In the genomic region with DNA sequence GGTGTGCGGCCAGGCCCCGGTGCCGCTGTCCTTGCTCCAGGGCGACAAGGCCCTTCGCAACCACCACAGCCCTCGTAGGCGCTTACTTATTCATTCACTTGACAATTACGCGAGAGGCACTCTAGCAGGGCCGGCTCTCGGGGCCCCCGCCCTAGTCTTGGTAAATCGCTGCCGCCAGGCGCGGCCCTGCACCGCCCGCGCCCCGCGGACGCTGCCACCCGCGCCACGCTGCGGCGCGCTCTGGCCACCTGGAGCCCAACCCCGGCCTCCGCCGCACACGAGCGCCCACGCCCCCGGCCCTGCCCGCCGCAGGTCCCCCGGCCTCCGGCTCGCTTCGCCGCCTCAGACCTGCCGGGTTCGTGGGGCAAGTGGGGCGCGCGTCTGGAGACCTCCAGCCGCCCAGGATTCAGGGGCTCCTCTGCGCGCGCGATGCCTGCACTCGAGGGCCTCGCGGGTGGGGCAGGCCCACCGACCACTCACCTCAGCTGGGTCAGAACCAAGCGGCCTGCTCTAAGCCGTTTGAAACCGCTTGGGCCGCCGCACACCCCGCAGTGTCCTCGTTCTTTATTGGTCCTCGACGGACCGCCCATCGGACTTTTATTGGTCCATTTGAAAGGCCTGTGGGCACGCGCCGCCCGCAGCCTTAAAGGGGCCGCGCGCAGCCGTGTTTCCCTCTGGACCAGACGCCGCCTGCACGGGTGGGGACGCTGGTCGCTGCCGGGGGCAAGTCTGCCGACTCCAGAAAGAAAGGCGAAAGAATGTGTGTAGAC, we compare ENCODE assay signal across 1 cellular context.
TF ChIP-seq lines count a peak whose summit lies in the region.

Gene CKAP5 (minus strand): TSS at position 541 of the 770 bp plus-strand sequence. CDS start 25,049 bp downstream, outside the sequence.

TF ChIP-seq in HepG2, 621 proteins besides CTCF, POLR2A, EP300 and RAD21 (continued from another document and continues in another):
- TF ChIP-seq, protein P1, sequence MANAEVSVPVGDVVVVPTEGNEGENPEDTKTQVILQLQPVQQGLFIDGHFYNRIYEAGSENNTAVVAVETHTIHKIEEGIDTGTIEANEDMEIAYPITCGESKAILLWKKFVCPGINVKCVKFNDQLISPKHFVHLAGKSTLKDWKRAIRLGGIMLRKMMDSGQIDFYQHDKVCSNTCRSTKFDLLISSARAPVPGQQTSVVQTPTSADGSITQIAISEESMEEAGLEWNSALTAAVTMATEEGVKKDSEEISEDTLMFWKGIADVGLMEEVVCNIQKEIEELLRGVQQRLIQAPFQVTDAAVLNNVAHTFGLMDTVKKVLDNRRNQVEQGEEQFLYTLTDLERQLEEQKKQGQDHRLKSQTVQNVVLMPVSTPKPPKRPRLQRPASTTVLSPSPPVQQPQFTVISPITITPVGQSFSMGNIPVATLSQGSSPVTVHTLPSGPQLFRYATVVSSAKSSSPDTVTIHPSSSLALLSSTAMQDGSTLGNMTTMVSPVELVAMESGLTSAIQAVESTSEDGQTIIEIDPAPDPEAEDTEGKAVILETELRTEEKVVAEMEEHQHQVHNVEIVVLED (CRISPR knock-in tag; IDR thresholded peaks at IDR 0.05; ENCODE audit: borderline replicate concordance) = peak; percentile 88
- TF ChIP-seq HOXA9 (CRISPR knock-in tag; IDR thresholded peaks at IDR 0.05; ENCODE audit: borderline replicate concordance) = peak; percentile 65; the same call in 1 of the 2 replicates
- TF ChIP-seq TBP (CRISPR knock-in tag; IDR thresholded peaks at IDR 0.05) = no peak
- TF ChIP-seq, protein P2, sequence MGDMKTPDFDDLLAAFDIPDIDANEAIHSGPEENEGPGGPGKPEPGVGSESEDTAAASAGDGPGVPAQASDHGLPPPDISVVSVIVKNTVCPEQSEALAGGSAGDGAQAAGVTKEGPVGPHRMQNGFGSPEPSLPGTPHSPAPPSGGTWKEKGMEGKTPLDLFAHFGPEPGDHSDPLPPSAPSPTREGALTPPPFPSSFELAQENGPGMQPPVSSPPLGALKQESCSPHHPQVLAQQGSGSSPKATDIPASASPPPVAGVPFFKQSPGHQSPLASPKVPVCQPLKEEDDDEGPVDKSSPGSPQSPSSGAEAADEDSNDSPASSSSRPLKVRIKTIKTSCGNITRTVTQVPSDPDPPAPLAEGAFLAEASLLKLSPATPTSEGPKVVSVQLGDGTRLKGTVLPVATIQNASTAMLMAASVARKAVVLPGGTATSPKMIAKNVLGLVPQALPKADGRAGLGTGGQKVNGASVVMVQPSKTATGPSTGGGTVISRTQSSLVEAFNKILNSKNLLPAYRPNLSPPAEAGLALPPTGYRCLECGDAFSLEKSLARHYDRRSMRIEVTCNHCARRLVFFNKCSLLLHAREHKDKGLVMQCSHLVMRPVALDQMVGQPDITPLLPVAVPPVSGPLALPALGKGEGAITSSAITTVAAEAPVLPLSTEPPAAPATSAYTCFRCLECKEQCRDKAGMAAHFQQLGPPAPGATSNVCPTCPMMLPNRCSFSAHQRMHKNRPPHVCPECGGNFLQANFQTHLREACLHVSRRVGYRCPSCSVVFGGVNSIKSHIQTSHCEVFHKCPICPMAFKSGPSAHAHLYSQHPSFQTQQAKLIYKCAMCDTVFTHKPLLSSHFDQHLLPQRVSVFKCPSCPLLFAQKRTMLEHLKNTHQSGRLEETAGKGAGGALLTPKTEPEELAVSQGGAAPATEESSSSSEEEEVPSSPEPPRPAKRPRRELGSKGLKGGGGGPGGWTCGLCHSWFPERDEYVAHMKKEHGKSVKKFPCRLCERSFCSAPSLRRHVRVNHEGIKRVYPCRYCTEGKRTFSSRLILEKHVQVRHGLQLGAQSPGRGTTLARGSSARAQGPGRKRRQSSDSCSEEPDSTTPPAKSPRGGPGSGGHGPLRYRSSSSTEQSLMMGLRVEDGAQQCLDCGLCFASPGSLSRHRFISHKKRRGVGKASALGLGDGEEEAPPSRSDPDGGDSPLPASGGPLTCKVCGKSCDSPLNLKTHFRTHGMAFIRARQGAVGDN (CRISPR knock-in tag; IDR thresholded peaks at IDR 0.05) = peak; percentile 89
- TF ChIP-seq ZNF549 (CRISPR knock-in tag; IDR thresholded peaks at IDR 0.05) = no peak
- peak; percentile 94 for TF ChIP-seq DMAP1 (CRISPR knock-in tag; IDR thresholded peaks at IDR 0.05)
- TF ChIP-seq KLF9 (CRISPR knock-in tag; IDR thresholded peaks at IDR 0.05; ENCODE audit: low read depth) = no peak
- TF ChIP-seq RFXAP (CRISPR knock-in tag; IDR thresholded peaks at IDR 0.05; ENCODE audit: borderline replicate concordance) = peak; percentile 71; the same call in 1 of the 2 replicates
- TF ChIP-seq, protein P3, sequence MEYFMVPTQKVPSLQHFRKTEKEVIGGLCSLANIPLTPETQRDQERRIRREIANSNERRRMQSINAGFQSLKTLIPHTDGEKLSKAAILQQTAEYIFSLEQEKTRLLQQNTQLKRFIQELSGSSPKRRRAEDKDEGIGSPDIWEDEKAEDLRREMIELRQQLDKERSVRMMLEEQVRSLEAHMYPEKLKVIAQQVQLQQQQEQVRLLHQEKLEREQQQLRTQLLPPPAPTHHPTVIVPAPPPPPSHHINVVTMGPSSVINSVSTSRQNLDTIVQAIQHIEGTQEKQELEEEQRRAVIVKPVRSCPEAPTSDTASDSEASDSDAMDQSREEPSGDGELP (IDR thresholded peaks at IDR 0.05; ENCODE audit: borderline replicate concordance, low read depth) = peak; percentile 55; the same call in 1 of the 2 replicates
- no peak for TF ChIP-seq ZNF30 (CRISPR knock-in tag; IDR thresholded peaks at IDR 0.05)
- TF ChIP-seq THAP8 (CRISPR knock-in tag; IDR thresholded peaks at IDR 0.05; ENCODE audit: borderline replicate concordance) = no peak
- no peak for TF ChIP-seq ZNF274 (CRISPR knock-in tag; IDR thresholded peaks at IDR 0.05)
- TF ChIP-seq FOXJ3 (CRISPR knock-in tag; IDR thresholded peaks at IDR 0.05; ENCODE audit: borderline replicate concordance) = no peak
- no peak for TF ChIP-seq RCOR2 (CRISPR knock-in tag; IDR thresholded peaks at IDR 0.05)
- peak; percentile 34; the same call in 1 of the 2 replicates for TF ChIP-seq RXRB (CRISPR knock-in tag; IDR thresholded peaks at IDR 0.05; ENCODE audit: borderline replicate concordance)
- TF ChIP-seq FOXK1 (CRISPR knock-in tag; IDR thresholded peaks at IDR 0.05; ENCODE audit: borderline replicate concordance, low read depth) = 0 out of 2 replicates have a peak, but pooled peaks have one; percentile 25
- peak; percentile 95 for TF ChIP-seq ASH2L (IDR thresholded peaks at IDR 0.05; ENCODE audit: insufficient read length, low read depth, low read length)
- TF ChIP-seq, protein P4, sequence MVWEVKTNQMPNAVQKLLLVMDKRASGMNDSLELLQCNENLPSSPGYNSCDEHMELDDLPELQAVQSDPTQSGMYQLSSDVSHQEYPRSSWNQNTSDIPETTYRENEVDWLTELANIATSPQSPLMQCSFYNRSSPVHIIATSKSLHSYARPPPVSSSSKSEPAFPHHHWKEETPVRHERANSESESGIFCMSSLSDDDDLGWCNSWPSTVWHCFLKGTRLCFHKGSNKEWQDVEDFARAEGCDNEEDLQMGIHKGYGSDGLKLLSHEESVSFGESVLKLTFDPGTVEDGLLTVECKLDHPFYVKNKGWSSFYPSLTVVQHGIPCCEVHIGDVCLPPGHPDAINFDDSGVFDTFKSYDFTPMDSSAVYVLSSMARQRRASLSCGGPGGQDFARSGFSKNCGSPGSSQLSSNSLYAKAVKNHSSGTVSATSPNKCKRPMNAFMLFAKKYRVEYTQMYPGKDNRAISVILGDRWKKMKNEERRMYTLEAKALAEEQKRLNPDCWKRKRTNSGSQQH (CRISPR knock-in tag; IDR thresholded peaks at IDR 0.05; ENCODE audit: low read depth) = peak; percentile 56; the same call in 1 of the 2 replicates
- TF ChIP-seq FIP1L1 (IDR thresholded peaks at IDR 0.05; ENCODE audit: borderline replicate concordance, insufficient read depth, low read depth, low read length) = no peak
- TF ChIP-seq ZNF746 (CRISPR knock-in tag; IDR thresholded peaks at IDR 0.05) = 0 out of 2 replicates have a peak, but pooled peaks have one; percentile 38
- no peak for TF ChIP-seq ZNF484 (CRISPR knock-in tag; IDR thresholded peaks at IDR 0.05; ENCODE audit: borderline replicate concordance, low read depth)
- TF ChIP-seq GATA4 (IDR thresholded peaks at IDR 0.05; ENCODE audit: borderline replicate concordance, low read depth) = 0 out of 2 replicates have a peak, but pooled peaks have one; percentile 22
- peak; percentile 88 for TF ChIP-seq HDAC1 (CRISPR knock-in tag; IDR thresholded peaks at IDR 0.05)
- TF ChIP-seq PRPF4 (IDR thresholded peaks at IDR 0.05; ENCODE audit: low read depth, low read length, poor library complexity, severe bottlenecking) = no peak
- TF ChIP-seq TBL1XR1 (IDR thresholded peaks at IDR 0.05; ENCODE audit: borderline replicate concordance, low read length, partially characterized antibody) = no peak
- no peak for TF ChIP-seq ZKSCAN5 (CRISPR knock-in tag; IDR thresholded peaks at IDR 0.05)
- TF ChIP-seq ZBTB3 (CRISPR knock-in tag; IDR thresholded peaks at IDR 0.05; ENCODE audit: borderline replicate concordance, low read depth) = peak; percentile 32; the same call in 1 of the 2 replicates
- TF ChIP-seq SKI (IDR thresholded peaks at IDR 0.05; ENCODE audit: partially characterized antibody) = peak; percentile 41
- peak; percentile 35; the same call in 1 of the 2 replicates for TF ChIP-seq MXD4 (CRISPR knock-in tag; IDR thresholded peaks at IDR 0.05)
- TF ChIP-seq ZNF646 (CRISPR knock-in tag; IDR thresholded peaks at IDR 0.05) = no peak
- TF ChIP-seq TBX3 (IDR thresholded peaks at IDR 0.05; ENCODE audit: borderline replicate concordance) = no peak
- no peak for TF ChIP-seq STAT5B (CRISPR knock-in tag; IDR thresholded peaks at IDR 0.05)
- peak; percentile 93 for TF ChIP-seq BORCS8-MEF2B (CRISPR knock-in tag; IDR thresholded peaks at IDR 0.05)
- TF ChIP-seq SRF (IDR thresholded peaks at IDR 0.05; ENCODE audit: low read depth, low read length) = no peak
- no peak for TF ChIP-seq ZNF737 (CRISPR knock-in tag; IDR thresholded peaks at IDR 0.05; ENCODE audit: borderline replicate concordance)
- peak; percentile 33; the same call in 1 of the 2 replicates for TF ChIP-seq MAZ (IDR thresholded peaks at IDR 0.05; ENCODE audit: borderline replicate concordance, low read depth, low read length)
- peak; percentile 89 for TF ChIP-seq MAZ (CRISPR knock-in tag; IDR thresholded peaks at IDR 0.05; ENCODE audit: low read depth)
- no peak for TF ChIP-seq TCF7 (IDR thresholded peaks at IDR 0.05; ENCODE audit: low read depth)
- TF ChIP-seq AGO2 (optimal IDR thresholded peaks at IDR 0.05; ENCODE audit: low read depth, low read length) = peak; percentile 48
- TF ChIP-seq EZH2 (conservative IDR thresholded peaks at IDR 0.05; ENCODE audit: low read depth, low read length) = no peak
- peak; percentile 99 for TF ChIP-seq ZFY (CRISPR knock-in tag; IDR thresholded peaks at IDR 0.05)
- peak; percentile 83; the same call in 1 of the 2 replicates for TF ChIP-seq MTA1 (CRISPR knock-in tag; IDR thresholded peaks at IDR 0.05; ENCODE audit: borderline replicate concordance)
